8 cellular contexts compared by ENCODE assay signal in the genomic region with DNA sequence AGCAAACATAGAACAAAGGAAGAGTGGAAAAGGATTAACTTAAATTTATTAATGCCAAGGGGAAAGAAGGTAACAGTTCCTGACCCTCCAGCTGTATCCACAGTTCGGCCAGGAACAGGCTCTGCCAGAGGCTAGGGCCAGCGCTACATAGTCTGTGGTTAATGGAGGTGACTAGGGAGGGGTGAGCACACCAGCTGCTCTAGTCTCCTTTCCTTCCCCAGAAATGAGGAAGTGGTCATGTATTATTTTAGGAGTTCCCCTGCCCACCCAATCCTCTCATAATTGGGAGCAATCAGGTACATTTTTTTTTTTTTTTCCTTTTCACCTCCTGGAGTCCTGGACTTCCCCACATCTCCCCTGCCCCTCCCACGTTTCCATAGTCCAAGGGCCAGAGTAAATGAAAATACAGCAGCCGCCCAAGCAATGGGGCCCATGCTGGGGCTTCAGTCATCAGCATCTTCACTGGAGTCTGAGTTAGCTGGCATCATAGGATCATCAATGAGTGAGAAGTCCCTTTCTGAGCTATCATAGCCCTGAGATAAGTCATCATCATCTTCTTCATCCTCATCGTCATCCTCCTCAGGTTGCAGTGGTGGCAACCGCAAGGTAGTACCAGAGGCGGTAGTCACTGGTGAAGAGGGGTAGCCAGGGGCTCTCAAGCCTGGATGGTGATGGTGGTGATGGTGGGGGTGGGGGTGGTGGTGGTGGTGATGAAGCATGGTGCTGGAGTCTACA. TPM values are rescaled to one million over a fixed set of nuclear protein-coding genes. Genes with fewer than 3 reads are reported as not detected.
DNase-seq lines count a peak whose midpoint lies in the region; ATAC-seq and TF ChIP-seq lines count a peak whose summit lies in the region.

No MANE protein-coding gene starts in this region.

- peak overlapping the region; percentile 85 for H3K4me3 Mint-ChIP-seq in Caco-2 (ENCODE audit: unreplicated experiment)

- H3K4me1 ChIP-seq in Caco-2, result peaks cover 10% of the 10 kb centered on the region

- ATAC-seq in HG02759 (IDR thresholded peaks at IDR 0.05; ENCODE audit: unreplicated experiment) (peak; percentile 26), HG03196 (IDR thresholded peaks at IDR 0.05; ENCODE audit: unreplicated experiment) (no peak), GM21717 (IDR thresholded peaks at IDR 0.05; ENCODE audit: unreplicated experiment) (no peak)

- CTCF ChIA-PET in Caco-2 (lab: Charles Lee), result interaction anchor here (0.5 kb wide), 1 partner anchor 132 kb away, joined by 3 read pairs; no protein-coding TSS in a partner anchor

- peak overlapping the region; percentile 95 for H3K27ac Mint-ChIP-seq in Caco-2 (ENCODE audit: unreplicated experiment)

- H3K36me3 ChIP-seq in Caco-2 (ENCODE audit: control insufficient read depth, insufficient read depth, low read length), result peaks cover 4% of the 10 kb centered on the region

- H3K9me3 ChIP-seq in Caco-2, result no peaks in the 10 kb centered on the region

- DNase-seq in Caco-2, result no peak
- peak; percentile 2 for DNase-seq in midbrain (lab: John Stamatoyannopoulos, UW)
- no peak for DNase-seq in kidney glomerular epithelial cell (lab: John Stamatoyannopoulos, UW)
- no peak for DNase-seq in effector CD8-positive, alpha-beta T cell (lab: John Stamatoyannopoulos, UW)

- intact Hi-C loops in Caco-2 (cut with micrococcal nuclease; ENCODE audit: unreplicated experiment), result loop anchor here (10.0 kb wide), 1 partner anchor 151 kb away; no protein-coding TSS in a partner anchor

- TF ChIP-seq CTCF in Caco-2 (IDR thresholded peaks at IDR 0.05; ENCODE audit: insufficient read depth in 1 of 2, low read depth in 1 of 2, low read length in 1 of 2, severe bottlenecking in 1 of 2, unreplicated experiment in 1 of 2) (no peak), VCaP (conservative IDR thresholded peaks at IDR 0.05) (no peak)

- peaks cover 74% of the 10 kb centered on the region for H3K36me3 Mint-ChIP-seq in Caco-2 (ENCODE audit: insufficient read depth, unreplicated experiment)

- BruUV-seq in Caco-2 (replicated peaks; lab: Mats Ljungman, UMichigan), result no TSS peak

- H3K4me3 ChIP-seq in Caco-2 (ENCODE audit: low read depth, low read length), result no peak overlapping the region

- H3K4me1 Mint-ChIP-seq in Caco-2 (ENCODE audit: low read depth, unreplicated experiment), result peaks cover 12% of the 10 kb centered on the region

- H3K9me3 Mint-ChIP-seq in Caco-2 (ENCODE audit: unreplicated experiment), result no peaks in the 10 kb centered on the region

- peak overlapping the region; percentile 95 for H3K27ac ChIP-seq in VCaP

- no peaks in the 10 kb centered on the region for H3K27me3 Mint-ChIP-seq in Caco-2 (ENCODE audit: insufficient read depth, unreplicated experiment)

- POLR2A ChIA-PET in Caco-2 (lab: Charles Lee), result no interaction called here

- H3K27me3 ChIP-seq in Caco-2 (replicated peaks; ENCODE audit: control insufficient read depth, insufficient read depth, low read length), result no peaks in the 10 kb centered on the region

RNA-seq across cellular contexts. Expression of a gene that starts 1.5 kb away (rescaled TPM):
- total RNA-seq in Caco-2 (2022), result 114 and 118 TPM in 2 replicates
